In the genomic region with DNA sequence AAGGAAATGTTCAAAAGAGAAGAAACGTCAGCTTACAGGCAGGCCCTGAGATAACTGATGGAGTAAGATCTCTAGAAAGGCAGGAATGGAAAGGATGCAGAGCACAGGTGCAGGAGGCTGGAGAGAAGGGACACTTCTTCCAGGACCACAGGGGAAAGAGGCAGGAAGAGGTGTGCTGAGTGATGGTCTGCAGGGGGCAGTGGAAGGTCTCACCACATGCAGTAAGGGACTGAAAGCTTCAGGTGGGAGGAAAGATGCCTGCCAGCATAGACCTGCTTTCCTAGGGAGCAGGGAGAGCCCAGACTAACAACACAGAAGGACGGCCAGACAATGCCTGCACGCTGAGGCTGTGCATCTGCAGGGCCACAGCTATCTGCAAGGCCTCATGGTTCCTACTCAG, we compare ENCODE assay signal across 30 cellular contexts.
"Had no signal": no experiment of that assay in that cellular context is flagged by ENCODE, and none has a peak within 500 bp of the region (broad histone marks: within the 10 kb centered on the region; RNA-seq: fewer than 3 reads in every experiment).

No MANE protein-coding gene starts in this region.

- H3K27ac Mint-ChIP-seq: activated CD4-positive, alpha-beta memory T cell treated with anti-CD3 and anti-CD28 coated beads for 36 hours; activated CD4-positive, alpha-beta T cell treated with anti-CD3 and anti-CD28 coated beads, Interleukin-2, amount 10 ng/mL, durations not matched to agents 7 days and 5 days; activated naive CD4-positive, alpha-beta T cell treated with anti-CD3 and anti-CD28 coated beads for 36 hours; activated naive CD8-positive, alpha-beta T cell; activated T-helper 17 cell treated with anti-CD3 and anti-CD28 coated beads, Interleukin-2, amount 50 U/mL, for 72 hours; T-helper 17 cell had no signal

- H3K36me3 ChIP-seq: brain microvascular endothelial cell, SJSA1 had no signal

- H3K4me1 ChIP-seq: SJSA1 had no signal

- H3K27ac ChIP-seq: brain microvascular endothelial cell, SJSA1 had no signal

- ATAC-seq: activated T-helper 17 cell treated with anti-CD3 and anti-CD28 coated beads, Interleukin-2, amount 50 U/mL, for 72 hours; Panc1; SK-N-SH treated with all-trans-retinoic acid at 6 μM for 48 hours; T-helper 17 cell had no signal

- H3K4me3 Mint-ChIP-seq: activated CD4-positive, alpha-beta memory T cell treated with anti-CD3 and anti-CD28 coated beads for 36 hours; activated CD4-positive, alpha-beta T cell treated with anti-CD3 and anti-CD28 coated beads, Interleukin-2, amount 10 ng/mL, durations not matched to agents 7 days and 5 days; activated naive CD4-positive, alpha-beta T cell treated with anti-CD3 and anti-CD28 coated beads for 36 hours; activated naive CD8-positive, alpha-beta T cell; activated T-helper 17 cell treated with anti-CD3 and anti-CD28 coated beads, Interleukin-2, amount 50 U/mL, for 72 hours; T-helper 17 cell had no signal

- H3K4me1 Mint-ChIP-seq: activated CD4-positive, alpha-beta T cell treated with anti-CD3 and anti-CD28 coated beads, Interleukin-2, amount 10 ng/mL, durations not matched to agents 7 days and 5 days; activated T-helper 17 cell treated with anti-CD3 and anti-CD28 coated beads, Interleukin-2, amount 50 U/mL, for 72 hours; T-helper 17 cell had no signal

- H3K36me3 Mint-ChIP-seq: activated CD4-positive, alpha-beta memory T cell treated with anti-CD3 and anti-CD28 coated beads for 36 hours; activated naive CD8-positive, alpha-beta T cell had no signal

- DNase-seq: activated CD4-positive, alpha-beta memory T cell treated with anti-CD3 and anti-CD28 coated beads for 36 hours; activated CD4-positive, alpha-beta T cell treated with anti-CD3 and anti-CD28 coated beads, Interleukin-2, amount 10 ng/mL, durations not matched to agents 7 days and 5 days; activated CD4-positive, CD25-positive, alpha-beta regulatory T cell; activated gamma-delta T cell; activated naive CD4-positive, alpha-beta T cell treated with anti-CD3 and anti-CD28 coated beads for 36 hours; activated T-cell treated with anti-CD3 and anti-CD28 coated beads for 4 hours; activated T-cell treated with anti-CD3 and anti-CD28 coated beads, Interleukin-2, amount 50 U/mL, for 48 hours; brain microvascular endothelial cell; cerebellar nuclear complex; Karpas-422; MM.1S; NCI-H1105; NCI-H1436; NCI-H187; NCI-H2081 treated with DMSO at 0.1 percent for 48 hours; NCI-H2171; NCI-H2227 treated with DMSO at 0.1 percent for 48 hours; NCI-H446 treated with DMSO at 0.1 percent for 48 hours; NCI-H524 treated with DMSO at 0.1 percent for 48 hours; NCI-H82; Right ventricle myocardium superior; RPMI8226; SW 1271; T-helper 17 cell; T-helper 9 cell had no signal

- H3K27me3 ChIP-seq: brain microvascular endothelial cell, SJSA1 had no signal

- H3K4me3 ChIP-seq: SJSA1 had no signal

- H3K9me3 ChIP-seq: SJSA1 had no signal

- H3K27me3 Mint-ChIP-seq: activated CD4-positive, alpha-beta memory T cell treated with anti-CD3 and anti-CD28 coated beads for 36 hours; activated CD4-positive, alpha-beta T cell treated with anti-CD3 and anti-CD28 coated beads, Interleukin-2, amount 10 ng/mL, durations not matched to agents 7 days and 5 days; activated naive CD8-positive, alpha-beta T cell; T-helper 17 cell had no signal
